In genomic region chr3:149131594-149131993, GRCh38 we compare ENCODE assay signal across 1 cellular context.
TF ChIP-seq lines count a peak whose summit lies in the region.

No MANE protein-coding gene starts in this region.

TF ChIP-seq in WTC11, 78 proteins besides CTCF, POLR2A, EP300 and RAD21 (continued from another document):
- TF ChIP-seq, protein P1, sequence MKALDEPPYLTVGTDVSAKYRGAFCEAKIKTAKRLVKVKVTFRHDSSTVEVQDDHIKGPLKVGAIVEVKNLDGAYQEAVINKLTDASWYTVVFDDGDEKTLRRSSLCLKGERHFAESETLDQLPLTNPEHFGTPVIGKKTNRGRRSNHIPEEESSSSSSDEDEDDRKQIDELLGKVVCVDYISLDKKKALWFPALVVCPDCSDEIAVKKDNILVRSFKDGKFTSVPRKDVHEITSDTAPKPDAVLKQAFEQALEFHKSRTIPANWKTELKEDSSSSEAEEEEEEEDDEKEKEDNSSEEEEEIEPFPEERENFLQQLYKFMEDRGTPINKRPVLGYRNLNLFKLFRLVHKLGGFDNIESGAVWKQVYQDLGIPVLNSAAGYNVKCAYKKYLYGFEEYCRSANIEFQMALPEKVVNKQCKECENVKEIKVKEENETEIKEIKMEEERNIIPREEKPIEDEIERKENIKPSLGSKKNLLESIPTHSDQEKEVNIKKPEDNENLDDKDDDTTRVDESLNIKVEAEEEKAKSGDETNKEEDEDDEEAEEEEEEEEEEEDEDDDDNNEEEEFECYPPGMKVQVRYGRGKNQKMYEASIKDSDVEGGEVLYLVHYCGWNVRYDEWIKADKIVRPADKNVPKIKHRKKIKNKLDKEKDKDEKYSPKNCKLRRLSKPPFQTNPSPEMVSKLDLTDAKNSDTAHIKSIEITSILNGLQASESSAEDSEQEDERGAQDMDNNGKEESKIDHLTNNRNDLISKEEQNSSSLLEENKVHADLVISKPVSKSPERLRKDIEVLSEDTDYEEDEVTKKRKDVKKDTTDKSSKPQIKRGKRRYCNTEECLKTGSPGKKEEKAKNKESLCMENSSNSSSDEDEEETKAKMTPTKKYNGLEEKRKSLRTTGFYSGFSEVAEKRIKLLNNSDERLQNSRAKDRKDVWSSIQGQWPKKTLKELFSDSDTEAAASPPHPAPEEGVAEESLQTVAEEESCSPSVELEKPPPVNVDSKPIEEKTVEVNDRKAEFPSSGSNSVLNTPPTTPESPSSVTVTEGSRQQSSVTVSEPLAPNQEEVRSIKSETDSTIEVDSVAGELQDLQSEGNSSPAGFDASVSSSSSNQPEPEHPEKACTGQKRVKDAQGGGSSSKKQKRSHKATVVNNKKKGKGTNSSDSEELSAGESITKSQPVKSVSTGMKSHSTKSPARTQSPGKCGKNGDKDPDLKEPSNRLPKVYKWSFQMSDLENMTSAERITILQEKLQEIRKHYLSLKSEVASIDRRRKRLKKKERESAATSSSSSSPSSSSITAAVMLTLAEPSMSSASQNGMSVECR (CRISPR knock-in tag; IDR thresholded peaks at IDR 0.05; ENCODE audit: borderline replicate concordance), result no peak
- no peak for TF ChIP-seq NR3C1 (CRISPR knock-in tag; conservative IDR thresholded peaks at IDR 0.05; ENCODE audit: low read depth)
- TF ChIP-seq AFF4 (CRISPR knock-in tag; IDR thresholded peaks at IDR 0.05; ENCODE audit: borderline replicate concordance), result no peak
- no peak for TF ChIP-seq ATF1 (CRISPR knock-in tag; IDR thresholded peaks at IDR 0.05)
- TF ChIP-seq, protein P2, sequence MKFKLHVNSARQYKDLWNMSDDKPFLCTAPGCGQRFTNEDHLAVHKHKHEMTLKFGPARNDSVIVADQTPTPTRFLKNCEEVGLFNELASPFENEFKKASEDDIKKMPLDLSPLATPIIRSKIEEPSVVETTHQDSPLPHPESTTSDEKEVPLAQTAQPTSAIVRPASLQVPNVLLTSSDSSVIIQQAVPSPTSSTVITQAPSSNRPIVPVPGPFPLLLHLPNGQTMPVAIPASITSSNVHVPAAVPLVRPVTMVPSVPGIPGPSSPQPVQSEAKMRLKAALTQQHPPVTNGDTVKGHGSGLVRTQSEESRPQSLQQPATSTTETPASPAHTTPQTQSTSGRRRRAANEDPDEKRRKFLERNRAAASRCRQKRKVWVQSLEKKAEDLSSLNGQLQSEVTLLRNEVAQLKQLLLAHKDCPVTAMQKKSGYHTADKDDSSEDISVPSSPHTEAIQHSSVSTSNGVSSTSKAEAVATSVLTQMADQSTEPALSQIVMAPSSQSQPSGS (CRISPR knock-in tag; IDR thresholded peaks at IDR 0.05; ENCODE audit: borderline replicate concordance, low read depth), result no peak
- no peak for TF ChIP-seq ZNF232 (CRISPR knock-in tag; IDR thresholded peaks at IDR 0.05)
- no peak for TF ChIP-seq ZBTB21 (CRISPR knock-in tag; IDR thresholded peaks at IDR 0.05; ENCODE audit: borderline replicate concordance)
